In the genomic region with DNA sequence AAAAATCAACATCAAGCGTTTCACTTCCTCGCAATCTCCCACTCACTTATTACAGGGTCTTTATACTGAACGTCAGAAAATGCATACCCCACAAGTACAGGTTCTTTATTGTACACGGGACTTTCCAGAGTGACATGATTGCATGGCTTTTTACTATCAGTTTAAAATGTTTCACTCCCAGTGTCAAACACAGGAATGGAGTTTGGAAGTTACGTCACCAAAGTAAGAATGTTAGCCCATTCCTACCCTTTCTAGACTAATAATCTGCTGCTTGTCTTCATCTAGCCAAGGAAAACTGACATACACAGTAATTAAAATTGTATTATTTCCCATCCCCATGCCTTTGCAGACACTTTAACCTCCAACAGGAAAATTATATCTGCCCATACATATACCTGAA, we compare ENCODE assay signal across 35 cellular contexts.
DNase-seq lines count a peak whose midpoint lies in the region; ATAC-seq, FAIRE-seq and TF ChIP-seq lines count a peak whose summit lies in the region.
"Had no signal": no experiment of that assay in that cellular context is flagged by ENCODE, and none has a peak within 500 bp of the region (broad histone marks: within the 10 kb centered on the region; RNA-seq: fewer than 3 reads in every experiment).

No MANE protein-coding gene starts in this region.

- POLR2A ChIA-PET in HepG2 (lab: Yijun Ruan, JAX): no interaction called here

- 2% methylated on average over 5 of the region's 5 CpGs for WGBS in HepG2 (ENCODE audit: low lambda C conversion rate)
- 64% methylated on average over 5 of the region's 5 CpGs for WGBS in right lobe of liver (ENCODE audit: insufficient coverage, low coverage, low lambda C conversion rate, missing lambda C conversion rate)

- H3K4me1 Mint-ChIP-seq in activated CD4-positive, alpha-beta T cell treated with anti-CD3 and anti-CD28 coated beads, Interleukin-2, amount 10 ng/mL, durations not matched to agents 24 days and 14 days: no peaks in the 10 kb centered on the region
- H3K4me1 Mint-ChIP-seq: B cell; CD14-positive monocyte; CD4-positive, alpha-beta memory T cell; CD8-positive, alpha-beta memory T cell had no signal

- FAIRE-seq in HepG2 (lab: Jason Lieb, UNC): no peak
- FAIRE-seq: A204.1, A549, D721Med had no signal

- no peaks in the 10 kb centered on the region for H4K20me1 ChIP-seq in HepG2 (ENCODE audit: insufficient read depth, low read length)
- H4K20me1 ChIP-seq in neural cell (ENCODE audit: insufficient read depth): no peaks in the 10 kb centered on the region
- H4K20me1 ChIP-seq: BLaER1; BLaER1 treated with 17β-estradiol and CSF1 and Interleukin-3, amounts not matched to agents 10 nM and 100 nM had no signal

- BruUV-seq in HepG2 (replicated peaks; lab: Mats Ljungman, UMichigan): no TSS peak

- no peak for TF ChIP-seq RAD21 in HepG2 (CRISPR knock-in tag; IDR thresholded peaks at IDR 0.05)
- no peak for TF ChIP-seq RAD21 in neural cell (conservative IDR thresholded peaks at IDR 0.05)

- H3K79me2 ChIP-seq in HepG2 (ENCODE audit: insufficient read depth, low read length): no peaks in the 10 kb centered on the region
- H3K79me2 ChIP-seq in neural cell (replicated peaks; ENCODE audit: insufficient read depth, low read length): no peaks in the 10 kb centered on the region

- intact Hi-C loops in activated CD4-positive, alpha-beta T cell treated with anti-CD3 and anti-CD28 coated beads, Interleukin-2, amount 10 ng/mL, durations not matched to agents 24 days and 14 days (cut with micrococcal nuclease): no loop called here
- intact Hi-C loops in HepG2 (cut with micrococcal nuclease; ENCODE audit: unreplicated experiment): no loop called here
- intact Hi-C loops in right lobe of liver (cut with DNase I): no loop called here

- no peak overlapping the region for H3K27ac Mint-ChIP-seq in activated CD4-positive, alpha-beta T cell treated with anti-CD3 and anti-CD28 coated beads, Interleukin-2, amount 10 ng/mL, durations not matched to agents 24 days and 14 days
- H3K27ac Mint-ChIP-seq: B cell; CD14-positive monocyte; CD4-positive, alpha-beta memory T cell; CD4-positive, alpha-beta T cell; CD4-positive, CD25-positive, alpha-beta regulatory T cell; CD8-positive, alpha-beta memory T cell; CD8-positive, alpha-beta T cell had no signal

- DNase-seq in activated CD4-positive, alpha-beta T cell treated with anti-CD3 and anti-CD28 coated beads, Interleukin-2, amount 10 ng/mL, durations not matched to agents 24 days and 14 days: peak; percentile 13
- DNase-seq in activated CD4-positive, alpha-beta T cell treated with anti-CD3 and anti-CD28 coated beads, Interleukin-2, amount 50 U/mL, for 4 hours: no peak
- no peak for DNase-seq in HepG2 (ENCODE audit: low spot score)
- no peak for DNase-seq in right lobe of liver
- no peak for DNase-seq in DMS53 treated with DMSO at 0.1 percent for 48 hours (lab: John Stamatoyannopoulos, UW; ENCODE audit: unreplicated experiment)
- DNase-seq: 8988T; ACHN; AML-193; BE2C; C1 segment of cervical spinal cord; Caco-2; Calu3; CD4-positive, alpha-beta memory T cell; CD4-positive, alpha-beta T cell; CD4-positive, CD25-positive, alpha-beta regulatory T cell; CD8-positive, alpha-beta memory T cell; CD8-positive, alpha-beta T cell; COR-L47; DMS 273 treated with DMSO at 0.1 percent for 48 hours; DMS153; DMS53; DMS79; DMS79 treated with DMSO at 0.1 percent for 48 hours; DND-41; EL had no signal

- H3K4me1 ChIP-seq in HepG2 (ENCODE audit: insufficient read depth, low read length): no peaks in the 10 kb centered on the region
- H3K4me1 ChIP-seq in right lobe of liver: no peaks in the 10 kb centered on the region
- H3K4me1 ChIP-seq: A549; BE2C; BLaER1; BLaER1 treated with 17β-estradiol and CSF1 and Interleukin-3, amounts not matched to agents 10 nM and 100 nM; Caco-2 had no signal

- no peaks in the 10 kb centered on the region for H3F3A ChIP-seq in neural cell (ENCODE audit: insufficient read depth, low read length, poor library complexity, severe bottlenecking)

- ATAC-seq in HepG2 (no peak), right lobe of liver (no peak)
- ATAC-seq: A549; CD8-positive, alpha-beta T cell had no signal

- no peaks in the 10 kb centered on the region for H3K9me2 ChIP-seq in neural cell (ENCODE audit: insufficient read depth, low read length)

- CTCF ChIA-PET in HepG2 (lab: Yijun Ruan, JAX; ENCODE audit: low intra/inter-chr PET ratio, low total read pairs): no interaction called here

- TF ChIP-seq POLR2A in HepG2 (IDR thresholded peaks at IDR 0.05; ENCODE audit: insufficient read depth in 1 of 2, low read depth in 2 of 2, low read length in 2 of 2) (no peak), right lobe of liver (IDR thresholded peaks at IDR 0.05) (no peak)

- H3K27me3 ChIP-seq in HepG2 (ENCODE audit: control insufficient read depth in 1 of 2, insufficient read depth in 2 of 2, low read length in 2 of 2) (no peaks in the 10 kb centered on the region), right lobe of liver (no peaks in the 10 kb centered on the region), neural cell (ENCODE audit: insufficient read depth, low read depth, low read length) (no peaks in the 10 kb centered on the region)
- H3K27me3 ChIP-seq: BE2C; BLaER1; BLaER1 treated with 17β-estradiol and CSF1 and Interleukin-3, amounts not matched to agents 10 nM and 100 nM had no signal

- no peaks in the 10 kb centered on the region for H3K27me3 Mint-ChIP-seq in activated CD4-positive, alpha-beta T cell treated with anti-CD3 and anti-CD28 coated beads, Interleukin-2, amount 10 ng/mL, durations not matched to agents 24 days and 14 days
- H3K27me3 Mint-ChIP-seq: B cell; CD4-positive, alpha-beta memory T cell; CD4-positive, alpha-beta T cell; CD4-positive, CD25-positive, alpha-beta regulatory T cell had no signal

- no peak overlapping the region for H3K27ac ChIP-seq in HepG2 (ENCODE audit: extremely low read length, insufficient read depth, low read length)
- H3K27ac ChIP-seq in right lobe of liver: no peak overlapping the region
- H3K27ac ChIP-seq in neural cell (ENCODE audit: low read length): peak overlapping the region; percentile 61
- H3K27ac ChIP-seq: 22Rv1; A549; BLaER1; BLaER1 treated with 17β-estradiol and CSF1 and Interleukin-3, amounts not matched to agents 10 nM and 100 nM; C4-2B had no signal

- H3K9ac ChIP-seq in HepG2 (ENCODE audit: insufficient read depth, low read depth, low read length): no peak overlapping the region
- no peak overlapping the region for H3K9ac ChIP-seq in neural cell (ENCODE audit: low read length)
- H3K9ac ChIP-seq: BLaER1; BLaER1 treated with 17β-estradiol and CSF1 and Interleukin-3, amounts not matched to agents 10 nM and 100 nM had no signal

- H3K9me3 ChIP-seq in HepG2 (ENCODE audit: low read length) (peaks cover 54% of the 10 kb centered on the region), right lobe of liver (no peaks in the 10 kb centered on the region), neural cell (ENCODE audit: low read length) (no peaks in the 10 kb centered on the region)
- H3K9me3 ChIP-seq: BE2C; BLaER1; BLaER1 treated with 17β-estradiol and CSF1 and Interleukin-3, amounts not matched to agents 10 nM and 100 nM; Caco-2 had no signal

- H3K36me3 ChIP-seq in HepG2 (replicated peaks in 1 of 2; ENCODE audit: control insufficient read depth in 1 of 2, insufficient read depth in 2 of 2, low read length in 2 of 2) (no peaks in the 10 kb centered on the region), right lobe of liver (no peaks in the 10 kb centered on the region), neural cell (ENCODE audit: insufficient read depth, low read length) (no peaks in the 10 kb centered on the region)
- H3K36me3 ChIP-seq: BE2C; BLaER1; BLaER1 treated with 17β-estradiol and CSF1 and Interleukin-3, amounts not matched to agents 10 nM and 100 nM had no signal

- no peak overlapping the region for H3K4me3 Mint-ChIP-seq in activated CD4-positive, alpha-beta T cell treated with anti-CD3 and anti-CD28 coated beads, Interleukin-2, amount 10 ng/mL, durations not matched to agents 24 days and 14 days
- H3K4me3 Mint-ChIP-seq: B cell; CD14-positive monocyte; CD4-positive, alpha-beta memory T cell; CD4-positive, alpha-beta T cell; CD4-positive, CD25-positive, alpha-beta regulatory T cell; CD8-positive, alpha-beta memory T cell; CD8-positive, alpha-beta T cell had no signal

- H3K9me3 Mint-ChIP-seq in activated CD4-positive, alpha-beta T cell treated with anti-CD3 and anti-CD28 coated beads, Interleukin-2, amount 10 ng/mL, durations not matched to agents 24 days and 14 days: no peaks in the 10 kb centered on the region
- H3K9me3 Mint-ChIP-seq: CD4-positive, alpha-beta T cell; CD8-positive, alpha-beta T cell had no signal

- in situ Hi-C loops in HepG2 (cut with HindIII; ENCODE audit: extremely low pct_ligation_motif_present, low pct_unique_long_range_greater_than_20kb): no loop called here

- no peak for TF ChIP-seq EP300 in HepG2 (IDR thresholded peaks at IDR 0.05; ENCODE audit: low read depth in 2 of 2, low read length in 2 of 2)
- no peak for TF ChIP-seq EP300 in HepG2 (CRISPR knock-in tag; IDR thresholded peaks at IDR 0.05; ENCODE audit: borderline replicate concordance)
- TF ChIP-seq EP300 in neural cell (conservative IDR thresholded peaks at IDR 0.05; ENCODE audit: poor library complexity, severe bottlenecking): peak; percentile 76

- TF ChIP-seq CTCF in HepG2 (CRISPR knock-in tag; IDR thresholded peaks at IDR 0.05) (no peak), right lobe of liver (IDR thresholded peaks at IDR 0.05) (no peak), neural cell (IDR thresholded peaks at IDR 0.05; ENCODE audit: poor library complexity, severe bottlenecking) (no peak)

- H3K4me3 ChIP-seq in HepG2 (replicated peaks in 1 of 3; ENCODE audit: insufficient read depth in 1 of 3, low read depth in 2 of 3, low read length in 3 of 3): no peak overlapping the region
- no peak overlapping the region for H3K4me3 ChIP-seq in right lobe of liver
- peak overlapping the region; percentile 10 for H3K4me3 ChIP-seq in neural cell (ENCODE audit: low read length)
- H3K4me3 ChIP-seq: A549; BLaER1; BLaER1 treated with 17β-estradiol and CSF1 and Interleukin-3, amounts not matched to agents 10 nM and 100 nM had no signal

- H3K4me2 ChIP-seq in HepG2 (ENCODE audit: low read depth, low read length) (no peak overlapping the region), neural cell (ENCODE audit: low read length) (peak overlapping the region; percentile 1)
- H3K4me2 ChIP-seq: A549; BLaER1; BLaER1 treated with 17β-estradiol and CSF1 and Interleukin-3, amounts not matched to agents 10 nM and 100 nM had no signal

- H2AFZ ChIP-seq in HepG2 (ENCODE audit: low read length): no peak overlapping the region
- no peak overlapping the region for H2AFZ ChIP-seq in neural cell (ENCODE audit: low read depth, low read length)

- H3K36me3 Mint-ChIP-seq in activated CD4-positive, alpha-beta T cell treated with anti-CD3 and anti-CD28 coated beads, Interleukin-2, amount 10 ng/mL, durations not matched to agents 24 days and 14 days (ENCODE audit: low read depth): no peaks in the 10 kb centered on the region
- H3K36me3 Mint-ChIP-seq: CD14-positive monocyte; CD4-positive, alpha-beta memory T cell; CD4-positive, CD25-positive, alpha-beta regulatory T cell; CD8-positive, alpha-beta memory T cell; CD8-positive, alpha-beta T cell had no signal

TF ChIP-seq in HepG2, 621 proteins besides CTCF, POLR2A, EP300 and RAD21 (continues in another document):
- TF ChIP-seq ATF7 (IDR thresholded peaks at IDR 0.05) (peak; percentile 50), ATF7 (CRISPR knock-in tag; IDR thresholded peaks at IDR 0.05) (no peak)
